ENCODE assay signal across 24 cellular contexts in genomic region chr3:31661286-31661685, GRCh38.
"Had no signal": no experiment of that assay in that cellular context is flagged by ENCODE, and none has a peak within 500 bp of the region (broad histone marks: within the 10 kb centered on the region; RNA-seq: fewer than 3 reads in every experiment).

No MANE protein-coding gene starts in this region.

- FAIRE-seq: bronchial epithelial cell, endometrium, islet of Langerhans had no signal

- H3K9me3 ChIP-seq: gastrocnemius medialis had no signal

- ATAC-seq: activated CD8-positive, alpha-beta memory T cell treated with anti-CD3 and anti-CD28 coated beads, Interleukin-2, amount 10 ng/mL, durations not matched to agents 7 days and 5 days; activated CD8-positive, alpha-beta T cell treated with anti-CD3 and anti-CD28 coated beads, Interleukin-2, amount 10 ng/mL, durations not matched to agents 7 days and 5 days; gastrocnemius medialis; natural killer cell had no signal

- H3K27ac Mint-ChIP-seq: activated CD8-positive, alpha-beta memory T cell treated with anti-CD3 and anti-CD28 coated beads, Interleukin-2, amount 10 ng/mL, durations not matched to agents 7 days and 5 days; activated CD8-positive, alpha-beta T cell treated with anti-CD3 and anti-CD28 coated beads, Interleukin-2, amount 10 ng/mL, durations not matched to agents 7 days and 5 days; activated naive CD8-positive, alpha-beta T cell; natural killer cell had no signal

- H3K4me2 ChIP-seq: smooth muscle cell had no signal

- H3K36me3 ChIP-seq: gastrocnemius medialis, right atrium auricular region had no signal

- DNase-seq: activated CD4-positive, alpha-beta T cell treated with anti-CD3 and anti-CD28 coated beads for 1 hour; activated CD4-positive, alpha-beta T cell treated with anti-CD3 and anti-CD28 coated beads, Interleukin-2, amount 50 U/mL, for 1 hour; activated CD8-positive, alpha-beta memory T cell treated with anti-CD3 and anti-CD28 coated beads, Interleukin-2, amount 10 ng/mL, durations not matched to agents 7 days and 5 days; activated CD8-positive, alpha-beta T cell treated with anti-CD3 and anti-CD28 coated beads, Interleukin-2, amount 10 ng/mL, durations not matched to agents 7 days and 5 days; activated naive CD4-positive, alpha-beta T cell treated with Interleukin-2 at 50 U/mL for 16 hours; activated T-cell treated with anti-CD3 and anti-CD28 coated beads, Interleukin-2, amount 50 U/mL, for 48 hours; anterior cingulate cortex; effector CD8-positive, alpha-beta T cell; gastrocnemius medialis; glutamatergic neuron; mammary epithelial cell; natural killer cell; stimulated activated CD4-positive, alpha-beta T cell treated with anti-CD3 and anti-CD28 coated beads, Interleukin-1b, Interleukin-23, amount 100 ng/mL, for 48 hours; stimulated activated CD4-positive, alpha-beta T cell treated with anti-CD3 and anti-CD28 coated beads, Interleukin-4, amount 100 ng/mL, for 4 hours; stimulated activated CD8-positive, alpha-beta memory T cell treated with anti-CD3 and anti-CD28 coated beads, Interleukin-4, amount 100 ng/mL, for 48 hours; stimulated activated naive CD4-positive, alpha-beta T cell had no signal

- H3K4me1 ChIP-seq: gastrocnemius medialis, right atrium auricular region, tibial nerve had no signal

- H3K4me3 Mint-ChIP-seq: activated CD8-positive, alpha-beta memory T cell treated with anti-CD3 and anti-CD28 coated beads, Interleukin-2, amount 10 ng/mL, durations not matched to agents 7 days and 5 days; activated CD8-positive, alpha-beta T cell treated with anti-CD3 and anti-CD28 coated beads, Interleukin-2, amount 10 ng/mL, durations not matched to agents 7 days and 5 days; activated naive CD8-positive, alpha-beta T cell; central memory CD8-positive, alpha-beta T cell; natural killer cell had no signal

- H3K4me1 Mint-ChIP-seq: activated CD8-positive, alpha-beta memory T cell treated with anti-CD3 and anti-CD28 coated beads, Interleukin-2, amount 10 ng/mL, durations not matched to agents 7 days and 5 days; central memory CD8-positive, alpha-beta T cell; natural killer cell had no signal

- H3K27me3 Mint-ChIP-seq: activated CD8-positive, alpha-beta memory T cell treated with anti-CD3 and anti-CD28 coated beads, Interleukin-2, amount 10 ng/mL, durations not matched to agents 7 days and 5 days; activated naive CD8-positive, alpha-beta T cell had no signal

- H3K4me3 ChIP-seq: gastrocnemius medialis, right atrium auricular region, smooth muscle cell, tibial nerve had no signal

- H3K27ac ChIP-seq: gastrocnemius medialis, right atrium auricular region, tibial nerve had no signal

- H3K27me3 ChIP-seq: gastrocnemius medialis, right atrium auricular region, tibial nerve had no signal
